In genomic region chr11:113314389-113315301, GRCh38 we compare ENCODE assay signal across 1 cellular context.
TF ChIP-seq lines count a peak whose summit lies in the region.

TTC12 (plus strand) TSS chr11:113314583; CDS start chr11:113316258, 1,675 bp downstream.

TF ChIP-seq in HepG2, 621 proteins besides CTCF, POLR2A, EP300 and RAD21 (continued from another document and continues in another):
- TF ChIP-seq, protein P1, sequence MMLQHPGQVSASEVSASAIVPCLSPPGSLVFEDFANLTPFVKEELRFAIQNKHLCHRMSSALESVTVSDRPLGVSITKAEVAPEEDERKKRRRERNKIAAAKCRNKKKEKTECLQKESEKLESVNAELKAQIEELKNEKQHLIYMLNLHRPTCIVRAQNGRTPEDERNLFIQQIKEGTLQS (CRISPR knock-in tag; IDR thresholded peaks at IDR 0.05), result peak; percentile 40; the same call in 1 of the 2 replicates
- TF ChIP-seq HDAC6 (IDR thresholded peaks at IDR 0.05; ENCODE audit: low read depth, low read length), result no peak
- no peak for TF ChIP-seq SCMH1 (CRISPR knock-in tag; IDR thresholded peaks at IDR 0.05; ENCODE audit: borderline replicate concordance)
- TF ChIP-seq NR2F2 (IDR thresholded peaks at IDR 0.05; ENCODE audit: borderline replicate concordance, low read depth), result no peak
- TF ChIP-seq GTF2F1 (IDR thresholded peaks at IDR 0.05; ENCODE audit: low read length), result no peak
- no peak for TF ChIP-seq ZNF207 (IDR thresholded peaks at IDR 0.05; ENCODE audit: borderline replicate concordance)
- TF ChIP-seq HOXA3 (CRISPR knock-in tag; IDR thresholded peaks at IDR 0.05), result peak; percentile 67; the same call in 1 of the 2 replicates
- no peak for TF ChIP-seq ZKSCAN5 (CRISPR knock-in tag; IDR thresholded peaks at IDR 0.05)
- 0 out of 2 replicates have a peak, but pooled peaks have one; percentile 9 for TF ChIP-seq ZMYM3 (CRISPR knock-in tag; IDR thresholded peaks at IDR 0.05)
- no peak for TF ChIP-seq KDM6A (CRISPR knock-in tag; IDR thresholded peaks at IDR 0.05; ENCODE audit: low read depth)
- TF ChIP-seq ZNF782 (CRISPR knock-in tag; IDR thresholded peaks at IDR 0.05; ENCODE audit: borderline replicate concordance), result no peak
- TF ChIP-seq PTBP1 (IDR thresholded peaks at IDR 0.05; ENCODE audit: low read depth, low read length, poor library complexity, severe bottlenecking), result no peak
- TF ChIP-seq, protein P2, sequence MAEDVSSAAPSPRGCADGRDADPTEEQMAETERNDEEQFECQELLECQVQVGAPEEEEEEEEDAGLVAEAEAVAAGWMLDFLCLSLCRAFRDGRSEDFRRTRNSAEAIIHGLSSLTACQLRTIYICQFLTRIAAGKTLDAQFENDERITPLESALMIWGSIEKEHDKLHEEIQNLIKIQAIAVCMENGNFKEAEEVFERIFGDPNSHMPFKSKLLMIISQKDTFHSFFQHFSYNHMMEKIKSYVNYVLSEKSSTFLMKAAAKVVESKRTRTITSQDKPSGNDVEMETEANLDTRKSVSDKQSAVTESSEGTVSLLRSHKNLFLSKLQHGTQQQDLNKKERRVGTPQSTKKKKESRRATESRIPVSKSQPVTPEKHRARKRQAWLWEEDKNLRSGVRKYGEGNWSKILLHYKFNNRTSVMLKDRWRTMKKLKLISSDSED (CRISPR knock-in tag; IDR thresholded peaks at IDR 0.05), result no peak
- TF ChIP-seq SSRP1 (CRISPR knock-in tag; IDR thresholded peaks at IDR 0.05), result no peak
- TF ChIP-seq CSRNP2 (CRISPR knock-in tag; conservative IDR thresholded peaks at IDR 0.05; ENCODE audit: low read depth), result no peak
- TF ChIP-seq U2AF1 (optimal IDR thresholded peaks at IDR 0.05; ENCODE audit: low read depth, low read length), result no peak
- peak; percentile 39; the same call in 1 of the 2 replicates for TF ChIP-seq YEATS4 (CRISPR knock-in tag; IDR thresholded peaks at IDR 0.05; ENCODE audit: borderline replicate concordance)
- no peak for TF ChIP-seq ZBTB7A (CRISPR knock-in tag; IDR thresholded peaks at IDR 0.05)
- no peak for TF ChIP-seq BCLAF1 (IDR thresholded peaks at IDR 0.05)
- TF ChIP-seq MAFF (IDR thresholded peaks at IDR 0.05; ENCODE audit: low read depth, low read length), result no peak
- TF ChIP-seq ZNF891 (CRISPR knock-in tag; IDR thresholded peaks at IDR 0.05), result peak; percentile 91
- no peak for TF ChIP-seq ZNF777 (CRISPR knock-in tag; IDR thresholded peaks at IDR 0.05)
- TF ChIP-seq ZNF800 (CRISPR knock-in tag; IDR thresholded peaks at IDR 0.05), result peak; percentile 84
- TF ChIP-seq, protein P3, sequence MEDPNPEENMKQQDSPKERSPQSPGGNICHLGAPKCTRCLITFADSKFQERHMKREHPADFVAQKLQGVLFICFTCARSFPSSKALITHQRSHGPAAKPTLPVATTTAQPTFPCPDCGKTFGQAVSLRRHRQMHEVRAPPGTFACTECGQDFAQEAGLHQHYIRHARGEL (CRISPR knock-in tag; IDR thresholded peaks at IDR 0.05), result no peak
- TF ChIP-seq SP5 (CRISPR knock-in tag; IDR thresholded peaks at IDR 0.05; ENCODE audit: borderline replicate concordance, low read depth), result peak; percentile 96
- no peak for TF ChIP-seq HNRNPK (IDR thresholded peaks at IDR 0.05; ENCODE audit: low read depth, low read length, poor library complexity, severe bottlenecking)
- peak; percentile 90; the same call in 1 of the 2 replicates for TF ChIP-seq ZNF224 (CRISPR knock-in tag; IDR thresholded peaks at IDR 0.05)
- TF ChIP-seq ZNF263 (CRISPR knock-in tag; IDR thresholded peaks at IDR 0.05), result no peak
- TF ChIP-seq FOXA3 (CRISPR knock-in tag; IDR thresholded peaks at IDR 0.05), result peak; percentile 5; the same call in 1 of the 2 replicates
- TF ChIP-seq, protein P4, sequence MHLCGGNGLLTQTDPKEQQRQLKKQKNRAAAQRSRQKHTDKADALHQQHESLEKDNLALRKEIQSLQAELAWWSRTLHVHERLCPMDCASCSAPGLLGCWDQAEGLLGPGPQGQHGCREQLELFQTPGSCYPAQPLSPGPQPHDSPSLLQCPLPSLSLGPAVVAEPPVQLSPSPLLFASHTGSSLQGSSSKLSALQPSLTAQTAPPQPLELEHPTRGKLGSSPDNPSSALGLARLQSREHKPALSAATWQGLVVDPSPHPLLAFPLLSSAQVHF (CRISPR knock-in tag; IDR thresholded peaks at IDR 0.05), result no peak
- peak; percentile 50; the same call in 1 of the 2 replicates for TF ChIP-seq ZNF280D (CRISPR knock-in tag; IDR thresholded peaks at IDR 0.05)
- peak; percentile 3; the same call in 1 of the 2 replicates for TF ChIP-seq RXRB (CRISPR knock-in tag; IDR thresholded peaks at IDR 0.05; ENCODE audit: borderline replicate concordance)
- TF ChIP-seq POGZ (CRISPR knock-in tag; IDR thresholded peaks at IDR 0.05), result peak; percentile 72
- TF ChIP-seq ZNF460 (CRISPR knock-in tag; IDR thresholded peaks at IDR 0.05; ENCODE audit: borderline replicate concordance), result no peak
- TF ChIP-seq SATB2 (CRISPR knock-in tag; IDR thresholded peaks at IDR 0.05), result no peak
- TF ChIP-seq, protein P5, sequence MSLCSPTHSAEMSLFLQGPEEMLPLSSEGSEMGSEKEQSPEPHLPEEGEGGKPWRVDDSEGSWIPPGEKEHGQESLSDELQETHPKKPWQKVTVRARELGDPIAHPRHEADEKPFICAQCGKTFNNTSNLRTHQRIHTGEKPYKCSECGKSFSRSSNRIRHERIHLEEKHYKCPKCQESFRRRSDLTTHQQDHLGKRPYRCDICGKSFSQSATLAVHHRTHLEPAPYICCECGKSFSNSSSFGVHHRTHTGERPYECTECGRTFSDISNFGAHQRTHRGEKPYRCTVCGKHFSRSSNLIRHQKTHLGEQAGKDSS (CRISPR knock-in tag; IDR thresholded peaks at IDR 0.05; ENCODE audit: borderline replicate concordance, low read depth), result no peak
- TF ChIP-seq REST (IDR thresholded peaks at IDR 0.05; ENCODE audit: borderline replicate concordance in 1 of 2, low read depth in 1 of 2, low read length in 2 of 2), result no peak
- no peak; the same call in 1 of the 2 replicates for TF ChIP-seq ZNF567 (CRISPR knock-in tag; IDR thresholded peaks at IDR 0.05; ENCODE audit: borderline replicate concordance)
- no peak for TF ChIP-seq HOXD1 (CRISPR knock-in tag; IDR thresholded peaks at IDR 0.05)
- no peak for TF ChIP-seq GFI1 (CRISPR knock-in tag; IDR thresholded peaks at IDR 0.05; ENCODE audit: borderline replicate concordance)
- peak; percentile 63 for TF ChIP-seq ZNF350 (CRISPR knock-in tag; IDR thresholded peaks at IDR 0.05; ENCODE audit: borderline replicate concordance, low read depth)
- TF ChIP-seq CREM (IDR thresholded peaks at IDR 0.05), result peak; percentile 42; the same call in 1 of the 2 replicates
- no peak for TF ChIP-seq CREM (CRISPR knock-in tag; IDR thresholded peaks at IDR 0.05)
- no peak for TF ChIP-seq SAFB2 (CRISPR knock-in tag; IDR thresholded peaks at IDR 0.05; ENCODE audit: borderline replicate concordance, low read depth)
- peak; percentile 18; the same call in 1 of the 2 replicates for TF ChIP-seq SIN3B (IDR thresholded peaks at IDR 0.05; ENCODE audit: low read length)
- no peak for TF ChIP-seq PRPF4 (IDR thresholded peaks at IDR 0.05; ENCODE audit: low read depth, low read length, poor library complexity, severe bottlenecking)
- TF ChIP-seq ZEB1 (IDR thresholded peaks at IDR 0.05; ENCODE audit: insufficient replicate concordance, low read depth), result no peak
- TF ChIP-seq RBAK (CRISPR knock-in tag; IDR thresholded peaks at IDR 0.05), result no peak
- peak; percentile 48; the same call in 1 of the 2 replicates for TF ChIP-seq ZNF510 (CRISPR knock-in tag; IDR thresholded peaks at IDR 0.05; ENCODE audit: low read depth)
- TF ChIP-seq MAFK (conservative IDR thresholded peaks at IDR 0.05 in 1 of 2, IDR thresholded peaks at IDR 0.05 in 1 of 2; ENCODE audit: low read length in 2 of 2), result no peak
- TF ChIP-seq MLX (CRISPR knock-in tag; IDR thresholded peaks at IDR 0.05), result no peak
